15 cellular contexts compared by ENCODE assay signal in genomic region chr22:17117890-17118289, GRCh38. TPM values are rescaled to one million over a fixed set of nuclear protein-coding genes. Genes with fewer than 3 reads are reported as not detected.
A peak's percentile ranks its signal among the peaks of the same experiment; 100 is the strongest.
DNase-seq lines count a peak whose midpoint lies in the region; ATAC-seq, FAIRE-seq and TF ChIP-seq lines count a peak whose summit lies in the region.
"Had no signal": no experiment of that assay in that cellular context is flagged by ENCODE, and none has a peak within 500 bp of the region (broad histone marks: within the 10 kb centered on the region; RNA-seq: fewer than 3 reads in every experiment).

No MANE protein-coding gene starts in this region.

- no peak overlapping the region for H3K4me2 ChIP-seq in astrocyte (ENCODE audit: low read length)
- no peak overlapping the region for H3K4me2 ChIP-seq in mammary epithelial cell (ENCODE audit: insufficient read depth, low read depth, low read length)
- H3K4me2 ChIP-seq: A549 had no signal

- dilution Hi-C loops in mammary epithelial cell (cut with HindIII; ENCODE audit: low sequenced_read_pairs): no loop called here

- 58% methylated on average over 4 of the region's 4 CpGs for WGBS in prostate gland
- WGBS in mammary epithelial cell (ENCODE audit: low coverage, missing lambda C conversion rate): 82% methylated on average over 2 of the region's 4 CpGs

- H3K4me1 ChIP-seq in astrocyte (ENCODE audit: insufficient read depth, low read length) (peaks cover 4% of the 10 kb centered on the region), prostate gland (replicated peaks) (peaks cover 9% of the 10 kb centered on the region), mammary epithelial cell (ENCODE audit: insufficient read depth, low read length) (peaks cover 5% of the 10 kb centered on the region)
- H3K4me1 ChIP-seq: A549, colonic mucosa had no signal

- H3K27me3 Mint-ChIP-seq in activated CD4-positive, alpha-beta T cell treated with anti-CD3 and anti-CD28 coated beads, Interleukin-2, amount 10 ng/mL, durations not matched to agents 7 days and 5 days: peaks cover 20% of the 10 kb centered on the region
- peaks cover 12% of the 10 kb centered on the region for H3K27me3 Mint-ChIP-seq in astrocyte (ENCODE audit: low read depth, unreplicated experiment)

- peak overlapping the region; percentile 47 for H3K4me3 Mint-ChIP-seq in activated CD4-positive, alpha-beta T cell treated with anti-CD3 and anti-CD28 coated beads, Interleukin-2, amount 10 ng/mL, durations not matched to agents 7 days and 5 days
- H3K4me3 Mint-ChIP-seq in astrocyte (ENCODE audit: unreplicated experiment): peak overlapping the region; percentile 50

- no peak overlapping the region for H3K4me3 ChIP-seq in astrocyte (ENCODE audit: insufficient read depth, low read depth, low read length)
- no peak overlapping the region for H3K4me3 ChIP-seq in prostate gland
- H3K4me3 ChIP-seq in mammary epithelial cell (replicated peaks in 1 of 3; ENCODE audit: insufficient read depth in 1 of 3, low read depth in 2 of 3, low read length in 3 of 3): no peak overlapping the region
- H3K4me3 ChIP-seq: A549, colonic mucosa, transverse colon had no signal

- in situ Hi-C loops in mammary epithelial cell (cut with MboI; ENCODE audit: low sequenced_read_pairs in 2 of 2): no loop called here

- H3K27ac ChIP-seq in astrocyte (ENCODE audit: low read depth, low read length): no peak overlapping the region
- H3K27ac ChIP-seq in prostate gland: peak overlapping the region; percentile 30 to 83
- no peak overlapping the region for H3K27ac ChIP-seq in mammary epithelial cell (ENCODE audit: insufficient read depth, low read depth, low read length)
- H3K27ac ChIP-seq: A549, colonic mucosa, transverse colon had no signal

- no peak for ATAC-seq in HG03039 (IDR thresholded peaks at IDR 0.05; ENCODE audit: unreplicated experiment)
- ATAC-seq: A549, left colon had no signal

- FAIRE-seq in astrocyte (lab: Jason Lieb, UNC): no peak
- FAIRE-seq: A549 had no signal

- H3K36me3 ChIP-seq in astrocyte (ENCODE audit: insufficient read depth, low read length) (no peaks in the 10 kb centered on the region), prostate gland (no peaks in the 10 kb centered on the region), mammary epithelial cell (ENCODE audit: insufficient read depth, low read length) (no peaks in the 10 kb centered on the region)
- H3K36me3 ChIP-seq: colonic mucosa, transverse colon had no signal

- CTCF ChIA-PET in activated CD4-positive, alpha-beta T cell treated with anti-CD3 and anti-CD28 coated beads, Interleukin-2, amount 10 ng/mL, durations not matched to agents 7 days and 5 days (lab: Charles Lee): interaction anchor here (0.6 to 0.9 kb wide), 2 partner anchors 54 to 104 kb away, joined by 3 read pairs; no protein-coding TSS in a partner anchor
- CTCF ChIA-PET in mammary epithelial cell (lab: Charles Lee; ENCODE audit: low non-redundant PET): no interaction called here

- peaks cover 3% of the 10 kb centered on the region for H3K36me3 Mint-ChIP-seq in activated CD4-positive, alpha-beta T cell treated with anti-CD3 and anti-CD28 coated beads, Interleukin-2, amount 10 ng/mL, durations not matched to agents 7 days and 5 days (ENCODE audit: low read depth)
- H3K36me3 Mint-ChIP-seq in astrocyte (ENCODE audit: low read depth, unreplicated experiment): no peaks in the 10 kb centered on the region

- no peak for TF ChIP-seq CTCF in astrocyte (IDR thresholded peaks at IDR 0.05; ENCODE audit: insufficient read depth, low read depth, low read length)
- TF ChIP-seq CTCF in prostate gland (IDR thresholded peaks at IDR 0.05): no peak
- TF ChIP-seq CTCF in mammary epithelial cell (conservative IDR thresholded peaks at IDR 0.05 in 1 of 2, IDR thresholded peaks at IDR 0.05 in 1 of 2; ENCODE audit: extremely low read depth in 1 of 2, insufficient read depth in 1 of 2, low read depth in 1 of 2, low read length in 2 of 2): no peak

- TF ChIP-seq POLR2A in prostate gland (IDR thresholded peaks at IDR 0.05): no peak

- peaks cover 6% of the 10 kb centered on the region for H3K27me3 ChIP-seq in astrocyte (ENCODE audit: insufficient read depth, low read length)
- no peaks in the 10 kb centered on the region for H3K27me3 ChIP-seq in prostate gland (replicated peaks; ENCODE audit: insufficient read depth)
- peaks cover 14% of the 10 kb centered on the region for H3K27me3 ChIP-seq in mammary epithelial cell (ENCODE audit: insufficient read depth, low read length)

- peaks cover 55% of the 10 kb centered on the region for H3K4me1 Mint-ChIP-seq in activated CD4-positive, alpha-beta T cell treated with anti-CD3 and anti-CD28 coated beads, Interleukin-2, amount 10 ng/mL, durations not matched to agents 7 days and 5 days
- peaks cover 9% of the 10 kb centered on the region for H3K4me1 Mint-ChIP-seq in astrocyte (ENCODE audit: low read depth, unreplicated experiment)

- intact Hi-C loops in prostate gland (cut with DNase I) (no loop called here), mammary epithelial cell (cut with micrococcal nuclease) (no loop called here)

- H2AFZ ChIP-seq in astrocyte (ENCODE audit: low read depth, low read length): no peak overlapping the region
- H2AFZ ChIP-seq in mammary epithelial cell (ENCODE audit: low read depth, low read length): no peak overlapping the region

- no peaks in the 10 kb centered on the region for H3K79me2 ChIP-seq in astrocyte (ENCODE audit: insufficient read depth, low read length)
- H3K79me2 ChIP-seq in mammary epithelial cell (ENCODE audit: insufficient read depth, low read length): no peaks in the 10 kb centered on the region

- H3K9ac ChIP-seq in astrocyte (ENCODE audit: low read length) (no peak overlapping the region), mammary epithelial cell (ENCODE audit: insufficient read depth, low read length) (no peak overlapping the region)

- H3K9me3 Mint-ChIP-seq in activated CD4-positive, alpha-beta T cell treated with anti-CD3 and anti-CD28 coated beads, Interleukin-2, amount 10 ng/mL, durations not matched to agents 7 days and 5 days: no peaks in the 10 kb centered on the region
- no peaks in the 10 kb centered on the region for H3K9me3 Mint-ChIP-seq in astrocyte (ENCODE audit: unreplicated experiment)

- no peaks in the 10 kb centered on the region for H3K9me3 ChIP-seq in astrocyte (ENCODE audit: insufficient read depth, low read depth, low read length)
- no peaks in the 10 kb centered on the region for H3K9me3 ChIP-seq in prostate gland
- H3K9me3 ChIP-seq in mammary epithelial cell (replicated peaks; ENCODE audit: insufficient read depth, low read length): no peaks in the 10 kb centered on the region
- H3K9me3 ChIP-seq: A549, colonic mucosa, transverse colon had no signal

- peak overlapping the region; percentile 84 for H3K27ac Mint-ChIP-seq in activated CD4-positive, alpha-beta T cell treated with anti-CD3 and anti-CD28 coated beads, Interleukin-2, amount 10 ng/mL, durations not matched to agents 7 days and 5 days
- H3K27ac Mint-ChIP-seq in astrocyte (ENCODE audit: unreplicated experiment): no peak overlapping the region
- H3K27ac Mint-ChIP-seq: progenitor cell of endocrine pancreas had no signal

- BruUV-seq in mammary epithelial cell (replicated peaks; lab: Mats Ljungman, UMichigan): no TSS peak

- H4K20me1 ChIP-seq in astrocyte (ENCODE audit: insufficient read depth, low read length): peaks cover 4% of the 10 kb centered on the region
- peaks cover 6% of the 10 kb centered on the region for H4K20me1 ChIP-seq in mammary epithelial cell (ENCODE audit: insufficient read depth, low read length)

- POLR2A ChIA-PET in activated CD4-positive, alpha-beta T cell treated with anti-CD3 and anti-CD28 coated beads, Interleukin-2, amount 10 ng/mL, durations not matched to agents 7 days and 5 days (lab: Charles Lee): no interaction called here

- peak; percentile 29 for DNase-seq in activated CD4-positive, alpha-beta T cell treated with anti-CD3 and anti-CD28 coated beads, Interleukin-2, amount 10 ng/mL, durations not matched to agents 7 days and 5 days
- no peak for DNase-seq in activated CD4-positive, alpha-beta T cell treated with anti-CD3 and anti-CD28 coated beads for 1 hour
- peak; percentile 93 for DNase-seq in MV-4-11 (lab: John Stamatoyannopoulos, UW)
- no peak for DNase-seq in astrocyte (ENCODE audit: low read depth)
- DNase-seq in prostate gland (ENCODE audit: low spot score): no peak
- DNase-seq in C1 segment of cervical spinal cord (lab: John Stamatoyannopoulos, UW): no peak
- DNase-seq in mammary epithelial cell: no peak
- DNase-seq: colonic mucosa, foreskin melanocyte, left colon, NCI-H526, transverse colon had no signal

RNA-seq across cellular contexts. Expression of gene TMEM121B, which starts 3.3 kb away (rescaled TPM):
- total RNA-seq in activated CD4-positive, alpha-beta T cell treated with anti-CD3 and anti-CD28 coated beads, Interleukin-2, amount 10 ng/mL, durations not matched to agents 7 days and 5 days: under 1 TPM; 0.05 to 0.06 TPM
- total RNA-seq in astrocyte: 1.6 and 1.9 TPM in 2 replicates
- 10 to 100 TPM in 1 of 2 donors, 1 to 10 TPM in 1; 7.6 to 15.5 TPM for total RNA-seq in prostate gland
- total RNA-seq in mammary epithelial cell: under 1 TPM; 0.17 to 0.24 TPM
- 0.05 TPM for polyA plus RNA-seq in mammary epithelial cell
- not detected for polyA minus RNA-seq in mammary epithelial cell

RNA-seq across cellular contexts. Expression of gene IL17RA, which starts 33.1 kb away (rescaled TPM):
- 10 to 100 TPM; 53.6 to 55.9 TPM for total RNA-seq in activated CD4-positive, alpha-beta T cell treated with anti-CD3 and anti-CD28 coated beads, Interleukin-2, amount 10 ng/mL, durations not matched to agents 7 days and 5 days
- total RNA-seq in astrocyte (21.5 and 26.7 TPM in 2 replicates), prostate gland (10 to 100 TPM; 16.1 to 17.4 TPM), mammary epithelial cell (10 to 100 TPM; 17.5 to 19.3 TPM)
- 16.4 TPM for polyA plus RNA-seq in mammary epithelial cell
- polyA minus RNA-seq in mammary epithelial cell: 48.4 TPM

RNA-seq across cellular contexts. Expression of gene HDHD5, which starts 41.2 kb away (rescaled TPM):
- total RNA-seq in activated CD4-positive, alpha-beta T cell treated with anti-CD3 and anti-CD28 coated beads, Interleukin-2, amount 10 ng/mL, durations not matched to agents 7 days and 5 days: 10 to 100 TPM; 30.9 to 37.1 TPM
- total RNA-seq in astrocyte: 27.6 and 28.8 TPM in 2 replicates
- total RNA-seq in prostate gland: 10 to 100 TPM; 38.7 to 51.6 TPM
- 10 to 100 TPM; 27.2 to 33.0 TPM for total RNA-seq in mammary epithelial cell
- 54.7 TPM for polyA plus RNA-seq in mammary epithelial cell
- 18.6 TPM for polyA minus RNA-seq in mammary epithelial cell

Comparison
In these comparisons a context has a peak if more than half of its experiments do, and no peak if none do; other contexts are left out.
1. DNase-seq: peak in activated CD4-positive, alpha-beta T cell treated with anti-CD3 and anti-CD28 coated beads, Interleukin-2, amount 10 ng/mL, durations not matched to agents 7 days and 5 days (single experiment) and MV-4-11 (single experiment); none in activated CD4-positive, alpha-beta T cell treated with anti-CD3 and anti-CD28 coated beads for 1 hour (single experiment), astrocyte (single experiment), prostate gland (single experiment), C1 segment of cervical spinal cord (0 of 14) and mammary epithelial cell (single experiment).
2. H3K27ac ChIP-seq: peak in prostate gland (2 of 2); none in astrocyte (single experiment) and mammary epithelial cell (single experiment).